In the genomic region with DNA sequence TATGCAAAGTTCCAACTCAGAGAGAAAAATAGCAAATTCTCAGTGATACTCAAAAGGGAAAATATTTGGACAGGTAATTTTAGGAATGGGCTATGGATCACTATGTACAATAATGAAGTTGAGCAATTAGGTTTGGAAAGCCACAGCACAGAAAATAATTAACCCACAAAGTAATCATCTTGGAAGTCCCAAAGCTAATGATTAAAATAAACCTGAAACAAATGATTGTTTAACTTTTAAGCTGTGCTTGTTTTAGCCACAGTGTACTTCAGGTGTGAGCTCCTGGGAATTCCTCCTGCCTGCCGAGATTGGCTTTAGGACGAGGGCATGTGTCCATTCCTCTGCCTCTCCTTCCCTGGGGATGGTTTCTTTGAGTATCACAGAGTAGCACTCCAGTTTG, we compare ENCODE assay signal across 12 cellular contexts.
"Had no signal": no experiment of that assay in that cellular context is flagged by ENCODE, and none has a peak within 500 bp of the region (broad histone marks: within the 10 kb centered on the region; RNA-seq: fewer than 3 reads in every experiment).

No MANE protein-coding gene starts in this region.

- ATAC-seq: activated T-helper 17 cell treated with anti-CD3 and anti-CD28 coated beads, Interleukin-2, amount 50 U/mL, for 72 hours; esophagus mucosa; left ventricle myocardium superior had no signal

- H3K27me3 ChIP-seq: uterus had no signal

- H3K9me3 ChIP-seq: uterus had no signal

- H3K27ac ChIP-seq: uterus had no signal

- H3K4me1 Mint-ChIP-seq: activated CD4-positive, alpha-beta T cell treated with anti-CD3 and anti-CD28 coated beads, Interleukin-2, amount 10 ng/mL, durations not matched to agents 7 days and 5 days; activated T-helper 17 cell treated with anti-CD3 and anti-CD28 coated beads, Interleukin-2, amount 50 U/mL, for 72 hours; central memory CD8-positive, alpha-beta T cell; immature natural killer cell had no signal

- H3K4me3 Mint-ChIP-seq: activated CD4-positive, alpha-beta T cell treated with anti-CD3 and anti-CD28 coated beads, Interleukin-2, amount 10 ng/mL, durations not matched to agents 7 days and 5 days; activated naive CD4-positive, alpha-beta T cell treated with anti-CD3 and anti-CD28 coated beads for 36 hours; activated T-helper 17 cell treated with anti-CD3 and anti-CD28 coated beads, Interleukin-2, amount 50 U/mL, for 72 hours; central memory CD8-positive, alpha-beta T cell; dendritic cell treated with granulocyte-macrophage colony-stimulating factor and Interleukin-4, amounts not matched to agents 40 ng/mL and 50 ng/mL, for 4 days; immature natural killer cell had no signal

- H3K27ac Mint-ChIP-seq: activated CD4-positive, alpha-beta T cell treated with anti-CD3 and anti-CD28 coated beads, Interleukin-2, amount 10 ng/mL, durations not matched to agents 7 days and 5 days; activated naive CD4-positive, alpha-beta T cell treated with anti-CD3 and anti-CD28 coated beads for 36 hours; activated T-helper 17 cell treated with anti-CD3 and anti-CD28 coated beads, Interleukin-2, amount 50 U/mL, for 72 hours; dendritic cell treated with granulocyte-macrophage colony-stimulating factor and Interleukin-4, amounts not matched to agents 40 ng/mL and 50 ng/mL, for 4 days; immature natural killer cell had no signal

- H3K9me3 Mint-ChIP-seq: activated CD4-positive, alpha-beta T cell treated with anti-CD3 and anti-CD28 coated beads, Interleukin-2, amount 10 ng/mL, durations not matched to agents 7 days and 5 days; activated naive CD4-positive, alpha-beta T cell treated with anti-CD3 and anti-CD28 coated beads for 36 hours; activated T-helper 17 cell treated with anti-CD3 and anti-CD28 coated beads, Interleukin-2, amount 50 U/mL, for 72 hours; central memory CD8-positive, alpha-beta T cell; dendritic cell treated with granulocyte-macrophage colony-stimulating factor and Interleukin-4, amounts not matched to agents 40 ng/mL and 50 ng/mL, for 4 days had no signal

- H3K36me3 Mint-ChIP-seq: immature natural killer cell had no signal

- H3K4me3 ChIP-seq: skin epidermis, uterus had no signal

- DNase-seq: activated CD4-positive, alpha-beta T cell treated with anti-CD3 and anti-CD28 coated beads, Interleukin-2, amount 10 ng/mL, durations not matched to agents 7 days and 5 days; activated CD4-positive, CD25-positive, alpha-beta regulatory T cell; activated naive CD4-positive, alpha-beta T cell treated with anti-CD3 and anti-CD28 coated beads for 36 hours; activated T-cell treated with anti-CD3 and anti-CD28 coated beads for 4 hours; immature natural killer cell; left ventricle myocardium superior; uterus had no signal

- H3K4me1 ChIP-seq: uterus had no signal

- H3K36me3 ChIP-seq: uterus had no signal
